ENCODE assay signal across 8 cellular contexts in the genomic region with DNA sequence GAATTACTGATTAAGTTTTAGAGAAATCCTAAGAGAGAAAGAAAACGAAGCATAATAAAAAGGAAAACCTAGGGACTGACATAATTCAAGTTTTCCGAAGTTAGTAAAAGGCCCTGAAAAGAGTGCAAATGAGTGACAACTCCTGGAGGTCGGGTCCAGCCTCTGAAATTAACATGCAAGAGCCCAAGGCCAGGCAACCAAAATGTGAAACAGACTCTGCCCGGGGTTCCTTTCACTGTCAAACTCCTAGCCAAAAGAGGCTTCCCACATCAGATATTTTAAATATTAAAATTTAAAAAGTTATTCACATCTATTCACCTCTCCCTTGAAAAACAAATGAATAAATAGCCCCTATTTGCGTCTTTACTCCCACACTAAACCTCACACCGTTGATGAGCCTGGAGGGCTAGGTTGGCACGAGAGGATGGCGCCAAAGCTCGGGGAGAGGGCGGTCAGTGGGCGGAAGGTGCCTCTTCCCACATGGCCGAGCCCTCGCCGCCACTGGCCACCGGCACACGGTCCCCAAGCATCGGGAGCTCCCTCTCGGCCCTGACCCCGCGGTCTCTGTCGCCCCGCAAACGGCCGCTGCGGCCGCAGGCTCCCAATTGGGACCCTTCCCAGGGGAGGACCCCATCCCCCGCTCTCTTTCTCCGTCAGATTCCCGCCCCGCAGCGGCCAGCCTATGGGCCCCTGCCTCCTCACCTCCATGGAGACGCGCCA. TPM values are rescaled to one million over a fixed set of nuclear protein-coding genes. Genes with fewer than 3 reads are reported as not detected.
DNase-seq lines count a peak whose midpoint lies in the region; ATAC-seq and TF ChIP-seq lines count a peak whose summit lies in the region.

No MANE protein-coding gene starts in this region.

- DNase-seq in AG20443 (ENCODE audit: low spot score) (peak; percentile 51), OCI-M1 (lab: John Stamatoyannopoulos, UW) (peak; percentile 55), colonic mucosa (peak; percentile 36), medulla oblongata (ENCODE audit: extremely low spot score) (peak; percentile 12), thoracic aorta (ENCODE audit: low spot score) (no peak), mucosa of gallbladder (ENCODE audit: low spot score) (no peak)

- peak; percentile 28 for ATAC-seq in GM18502 (IDR thresholded peaks at IDR 0.05; ENCODE audit: poor library complexity, unreplicated experiment)
- peak; percentile 27 for ATAC-seq in HG02884 (IDR thresholded peaks at IDR 0.05; ENCODE audit: unreplicated experiment)
- no peak for ATAC-seq in thoracic aorta (ENCODE audit: insufficient number of reproducible peaks, low FRiP score, low read depth)

- peaks cover 3% of the 10 kb centered on the region for H3K4me1 ChIP-seq in colonic mucosa
- peaks cover 13 to 18% of the 10 kb centered on the region in 2 donors for H3K4me1 ChIP-seq in thoracic aorta (ENCODE audit: control insufficient read depth in 1 of 2, low read depth in 2 of 2)

- H3K27me3 ChIP-seq in colonic mucosa (no peaks in the 10 kb centered on the region), thoracic aorta (replicated peaks; ENCODE audit: insufficient read depth) (no peaks in the 10 kb centered on the region)

- H3K4me3 ChIP-seq in colonic mucosa (peak overlapping the region; percentile 100), thoracic aorta (peak overlapping the region; percentile 85)

- H3K9ac ChIP-seq in colonic mucosa (ENCODE audit: low read depth in 2 of 2, low read length in 2 of 2): peak overlapping the region; percentile 84 to 88

- H3K27ac ChIP-seq in colonic mucosa: peak overlapping the region; percentile 83
- peak overlapping the region; percentile 78 to 85 for H3K27ac ChIP-seq in thoracic aorta

- intact Hi-C loops in colonic mucosa (cut with DNase I): no loop called here

- TF ChIP-seq CTCF in colonic mucosa (IDR thresholded peaks at IDR 0.05): no peak
- TF ChIP-seq CTCF in thoracic aorta (IDR thresholded peaks at IDR 0.05): no peak

- no peaks in the 10 kb centered on the region for H3K36me3 ChIP-seq in colonic mucosa
- H3K36me3 ChIP-seq in thoracic aorta: peaks cover 5% of the 10 kb centered on the region

- H3K9me3 ChIP-seq in colonic mucosa: no peaks in the 10 kb centered on the region
- H3K9me3 ChIP-seq in thoracic aorta: no peaks in the 10 kb centered on the region

RNA-seq across cellular contexts. Expression of gene PPM1G, which starts 0.6 kb away (rescaled TPM):
- total RNA-seq in colonic mucosa: 100 to 1,000 TPM in 1 of 2 donors, 10 to 100 TPM in 1; 63.0 to 119 TPM
- total RNA-seq in thoracic aorta: 10 to 100 TPM; 50.2 to 50.4 TPM
- 56.7 TPM for total RNA-seq in mucosa of gallbladder

RNA-seq across cellular contexts. Expression of gene NRBP1, which starts 19.7 kb away (rescaled TPM):
- total RNA-seq in colonic mucosa (10 to 100 TPM; 69.6 to 87.7 TPM), thoracic aorta (10 to 100 TPM; 61.5 to 77.7 TPM), mucosa of gallbladder (90.1 TPM)

RNA-seq across cellular contexts. Expression of gene ZNF513, which starts 28.2 kb away (rescaled TPM):
- total RNA-seq in colonic mucosa (10 to 100 TPM; 21.7 to 24.5 TPM), thoracic aorta (10 to 100 TPM; 10.7 to 10.9 TPM), mucosa of gallbladder (25.6 TPM)

RNA-seq across cellular contexts. Expression of gene KRTCAP3, which starts 33.4 kb away (rescaled TPM):
- 100 to 1,000 TPM in 1 of 2 donors, 10 to 100 TPM in 1; 91.8 to 147 TPM for total RNA-seq in colonic mucosa
- under 1 TPM in 1 of 2 donors, not detected in 1; 0.68 TPM for total RNA-seq in thoracic aorta
- 65.7 TPM for total RNA-seq in mucosa of gallbladder

RNA-seq across cellular contexts. Expression of gene SNX17, which starts 38.3 kb away (rescaled TPM):
- total RNA-seq in colonic mucosa: 10 to 100 TPM; 77.1 to 99.6 TPM
- 100 to 1,000 TPM in 1 of 2 donors, 10 to 100 TPM in 1; 84.4 to 133 TPM for total RNA-seq in thoracic aorta
- 105 TPM for total RNA-seq in mucosa of gallbladder

Comparison
In these comparisons a context has a peak if more than half of its experiments do, and no peak if none do; other contexts are left out.
1. DNase-seq: peak in AG20443 (single experiment), OCI-M1 (single experiment), colonic mucosa (single experiment) and medulla oblongata (single experiment); none in thoracic aorta (single experiment) and mucosa of gallbladder (single experiment).